2 cellular contexts compared by ENCODE assay signal in the genomic region with DNA sequence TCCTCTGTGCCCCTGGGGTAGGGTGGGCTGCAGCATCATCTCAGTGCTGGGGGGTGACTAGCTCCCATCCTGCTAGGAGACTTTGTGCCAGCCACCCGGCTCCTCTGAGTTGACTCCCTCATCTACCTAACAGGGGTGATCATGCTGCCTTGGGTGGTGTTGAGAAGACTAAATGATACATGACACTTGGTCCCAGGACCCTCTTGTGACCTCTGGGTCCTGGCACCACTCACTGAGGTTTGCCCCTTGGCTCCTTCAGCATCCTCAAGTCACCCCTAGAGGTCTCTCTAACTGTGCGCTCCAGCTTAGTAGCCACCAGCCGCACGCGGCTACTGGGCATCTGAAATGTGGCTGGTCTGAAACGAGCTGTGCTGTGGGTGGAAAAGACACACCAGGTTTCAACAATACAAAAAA.
TF ChIP-seq lines count a peak whose summit lies in the region.

No MANE protein-coding gene starts in this region.

TF ChIP-seq in H1, 55 proteins besides CTCF, POLR2A, EP300 and RAD21:
- TF ChIP-seq, protein P1, sequence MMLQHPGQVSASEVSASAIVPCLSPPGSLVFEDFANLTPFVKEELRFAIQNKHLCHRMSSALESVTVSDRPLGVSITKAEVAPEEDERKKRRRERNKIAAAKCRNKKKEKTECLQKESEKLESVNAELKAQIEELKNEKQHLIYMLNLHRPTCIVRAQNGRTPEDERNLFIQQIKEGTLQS (IDR thresholded peaks at IDR 0.05; ENCODE audit: insufficient read depth, low read depth, low read length), result no peak
- TF ChIP-seq, protein P2, sequence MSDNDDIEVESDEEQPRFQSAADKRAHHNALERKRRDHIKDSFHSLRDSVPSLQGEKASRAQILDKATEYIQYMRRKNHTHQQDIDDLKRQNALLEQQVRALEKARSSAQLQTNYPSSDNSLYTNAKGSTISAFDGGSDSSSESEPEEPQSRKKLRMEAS (IDR thresholded peaks at IDR 0.05), result peak; percentile 70
TF ChIP-seq in H1: peak in this region for 1.

TF ChIP-seq in neural cell, 6 proteins besides CTCF, POLR2A, EP300 and RAD21:
- TF ChIP-seq TAF1 (IDR thresholded peaks at IDR 0.05; ENCODE audit: low read depth) (no peak), EZH2 (IDR thresholded peaks at IDR 0.05; ENCODE audit: borderline replicate concordance, insufficient read depth, low read length, poor library complexity, severe bottlenecking) (no peak), MXI1 (conservative IDR thresholded peaks at IDR 0.05; ENCODE audit: poor library complexity, severe bottlenecking) (no peak), POLR2AphosphoS5 (IDR thresholded peaks at IDR 0.05) (no peak), SMC3 (conservative IDR thresholded peaks at IDR 0.05; ENCODE audit: poor library complexity) (no peak)
- TF ChIP-seq, protein P3, sequence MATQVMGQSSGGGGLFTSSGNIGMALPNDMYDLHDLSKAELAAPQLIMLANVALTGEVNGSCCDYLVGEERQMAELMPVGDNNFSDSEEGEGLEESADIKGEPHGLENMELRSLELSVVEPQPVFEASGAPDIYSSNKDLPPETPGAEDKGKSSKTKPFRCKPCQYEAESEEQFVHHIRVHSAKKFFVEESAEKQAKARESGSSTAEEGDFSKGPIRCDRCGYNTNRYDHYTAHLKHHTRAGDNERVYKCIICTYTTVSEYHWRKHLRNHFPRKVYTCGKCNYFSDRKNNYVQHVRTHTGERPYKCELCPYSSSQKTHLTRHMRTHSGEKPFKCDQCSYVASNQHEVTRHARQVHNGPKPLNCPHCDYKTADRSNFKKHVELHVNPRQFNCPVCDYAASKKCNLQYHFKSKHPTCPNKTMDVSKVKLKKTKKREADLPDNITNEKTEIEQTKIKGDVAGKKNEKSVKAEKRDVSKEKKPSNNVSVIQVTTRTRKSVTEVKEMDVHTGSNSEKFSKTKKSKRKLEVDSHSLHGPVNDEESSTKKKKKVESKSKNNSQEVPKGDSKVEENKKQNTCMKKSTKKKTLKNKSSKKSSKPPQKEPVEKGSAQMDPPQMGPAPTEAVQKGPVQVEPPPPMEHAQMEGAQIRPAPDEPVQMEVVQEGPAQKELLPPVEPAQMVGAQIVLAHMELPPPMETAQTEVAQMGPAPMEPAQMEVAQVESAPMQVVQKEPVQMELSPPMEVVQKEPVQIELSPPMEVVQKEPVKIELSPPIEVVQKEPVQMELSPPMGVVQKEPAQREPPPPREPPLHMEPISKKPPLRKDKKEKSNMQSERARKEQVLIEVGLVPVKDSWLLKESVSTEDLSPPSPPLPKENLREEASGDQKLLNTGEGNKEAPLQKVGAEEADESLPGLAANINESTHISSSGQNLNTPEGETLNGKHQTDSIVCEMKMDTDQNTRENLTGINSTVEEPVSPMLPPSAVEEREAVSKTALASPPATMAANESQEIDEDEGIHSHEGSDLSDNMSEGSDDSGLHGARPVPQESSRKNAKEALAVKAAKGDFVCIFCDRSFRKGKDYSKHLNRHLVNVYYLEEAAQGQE (IDR thresholded peaks at IDR 0.05; ENCODE audit: borderline replicate concordance), result no peak
